1 cellular context compared by ENCODE assay signal in genomic region chr21:31158789-31159581, GRCh38.
TF ChIP-seq lines count a peak whose summit lies in the region.

No MANE protein-coding gene starts in this region.

TF ChIP-seq in WTC11, 78 proteins besides CTCF, POLR2A, EP300 and RAD21 (continued from another document):
- TF ChIP-seq ZNF532 (CRISPR knock-in tag; IDR thresholded peaks at IDR 0.05; ENCODE audit: borderline replicate concordance) = no peak
- TF ChIP-seq E2F5 (CRISPR knock-in tag; IDR thresholded peaks at IDR 0.05) = no peak
- no peak for TF ChIP-seq ZNF425 (CRISPR knock-in tag; conservative IDR thresholded peaks at IDR 0.05)
- TF ChIP-seq E2F4 (CRISPR knock-in tag; IDR thresholded peaks at IDR 0.05; ENCODE audit: borderline replicate concordance, low read depth) = no peak
- no peak for TF ChIP-seq ZNF138 (CRISPR knock-in tag; conservative IDR thresholded peaks at IDR 0.05)
- TF ChIP-seq JAZF1 (CRISPR knock-in tag; IDR thresholded peaks at IDR 0.05) = no peak
- TF ChIP-seq ELF4 (CRISPR knock-in tag; IDR thresholded peaks at IDR 0.05; ENCODE audit: low read depth) = no peak
- no peak for TF ChIP-seq KAT7 (CRISPR knock-in tag; IDR thresholded peaks at IDR 0.05; ENCODE audit: borderline replicate concordance)
- no peak for TF ChIP-seq PRDM15 (CRISPR knock-in tag; IDR thresholded peaks at IDR 0.05)
